Comparison of ENCODE assay signal across 1 cellular context in genomic region chr12:31702047-31702446, GRCh38.
TF ChIP-seq lines count a peak whose summit lies in the region.

No MANE protein-coding gene starts in this region.

TF ChIP-seq in HepG2, 621 proteins besides CTCF, POLR2A, EP300 and RAD21:
- TF ChIP-seq SMC3 (IDR thresholded peaks at IDR 0.05; ENCODE audit: low read length) (peak; percentile 43; the same call in 1 of the 2 replicates), CENPX (CRISPR knock-in tag; IDR thresholded peaks at IDR 0.05) (no peak), STAG1 (CRISPR knock-in tag; IDR thresholded peaks at IDR 0.05) (peak; percentile 54)
